Comparison of ENCODE assay signal across 9 cellular contexts in genomic region chr9:123997665-123998277, GRCh38. TPM values are rescaled to one million over a fixed set of nuclear protein-coding genes. Genes with fewer than 3 reads are reported as not detected.
DNase-seq lines count a peak whose midpoint lies in the region; ATAC-seq and TF ChIP-seq lines count a peak whose summit lies in the region.
"Had no signal": no experiment of that assay in that cellular context is flagged by ENCODE, and none has a peak within 500 bp of the region (broad histone marks: within the 10 kb centered on the region; RNA-seq: fewer than 3 reads in every experiment).

No MANE protein-coding gene starts in this region.

- peak; percentile 39 for DNase-seq in activated CD4-positive, CD25-positive, alpha-beta regulatory T cell treated with anti-CD3 and anti-CD28 coated beads, Interleukin-2, amount 50 U/mL, for 72 hours
- DNase-seq in lower leg skin (ENCODE audit: low spot score in 2 of 2) (peak; percentile 31 to 88), NCI-H1436 treated with DMSO at 0.1 percent for 48 hours (lab: John Stamatoyannopoulos, UW) (no peak), occipital lobe (lab: John Stamatoyannopoulos, UW) (no peak), AG08396 (ENCODE audit: low spot score) (no peak)

- WGBS in lower leg skin, 2 donors, result 15 to 25% methylated on average over 13 to 14 of the region's 15 CpGs

- TF ChIP-seq POLR2A in lower leg skin (IDR thresholded peaks at IDR 0.05), result no peak

- peak; percentile 62 for ATAC-seq in GM18907 (IDR thresholded peaks at IDR 0.05; ENCODE audit: unreplicated experiment)
- ATAC-seq in HG02763 (IDR thresholded peaks at IDR 0.05; ENCODE audit: unreplicated experiment), result peak; percentile 54
- no peak for ATAC-seq in HG03354 (IDR thresholded peaks at IDR 0.05; ENCODE audit: poor library complexity, severe bottlenecking, unreplicated experiment)
- ATAC-seq: body of pancreas had no signal

- no peak for TF ChIP-seq CTCF in lower leg skin (IDR thresholded peaks at IDR 0.05)

- intact Hi-C loops in lower leg skin (cut with DNase I; ENCODE audit: low total_unique reads), result no loop called here

- no peak overlapping the region for H3K4me3 ChIP-seq in lower leg skin (ENCODE audit: low read depth, poor library complexity, severe bottlenecking)
- H3K4me3 ChIP-seq: body of pancreas had no signal

RNA-seq across cellular contexts. Expression of gene LHX2, which starts 13.8 kb away (rescaled TPM):
- total RNA-seq in lower leg skin (10 to 100 TPM in 1 of 4 donors, 1 to 10 TPM in 3; 1.1 to 13.4 (median 2.4) TPM), occipital lobe (189 TPM)
- total RNA-seq: body of pancreas had no signal

Comparison
In these comparisons a context has a peak if more than half of its experiments do, and no peak if none do; other contexts are left out.
1. DNase-seq: peak in activated CD4-positive, CD25-positive, alpha-beta regulatory T cell treated with anti-CD3 and anti-CD28 coated beads, Interleukin-2, amount 50 U/mL, for 72 hours (single experiment) and lower leg skin (2 of 2); none in NCI-H1436 treated with DMSO at 0.1 percent for 48 hours (single experiment), occipital lobe (single experiment) and AG08396 (single experiment).
2. RNA of gene LHX2, which starts 13.8 kb away (total RNA-seq): 189 TPM in occipital lobe (single experiment); 1.1 to 13.4 TPM in lower leg skin; every median in the first group is over 10 times any median in the second.